Comparison of ENCODE assay signal across 25 cellular contexts in genomic region chr5:35041251-35041650, GRCh38. TPM values are rescaled to one million over a fixed set of nuclear protein-coding genes. Genes with fewer than 3 reads are reported as not detected.
DNase-seq lines count a peak whose midpoint lies in the region; ATAC-seq and TF ChIP-seq lines count a peak whose summit lies in the region.
"Had no signal": no experiment of that assay in that cellular context is flagged by ENCODE, and none has a peak within 500 bp of the region (broad histone marks: within the 10 kb centered on the region; RNA-seq: fewer than 3 reads in every experiment).

No MANE protein-coding gene starts in this region.

- H3K27me3 ChIP-seq in GM23248 (replicated peaks; ENCODE audit: insufficient read depth): no peaks in the 10 kb centered on the region
- H3K27me3 ChIP-seq in foreskin keratinocyte: peaks cover 10% of the 10 kb centered on the region
- H3K27me3 ChIP-seq: Peyer's patch had no signal

- H3K27ac Mint-ChIP-seq in activated CD4-positive, alpha-beta T cell treated with anti-CD3 and anti-CD28 coated beads for 36 hours: no peak overlapping the region
- H3K27ac Mint-ChIP-seq: CD8-positive, alpha-beta T cell; T-cell had no signal

- H2AFZ ChIP-seq in GM23248: peak overlapping the region; percentile 54

- peaks cover 17% of the 10 kb centered on the region for H3F3A ChIP-seq in GM23248 (ENCODE audit: insufficient read depth)

- no peaks in the 10 kb centered on the region for H3K9me2 ChIP-seq in GM23248 (ENCODE audit: insufficient read depth)

- H3K36me3 ChIP-seq in GM23248 (ENCODE audit: low read depth): no peaks in the 10 kb centered on the region
- H3K36me3 ChIP-seq: Peyer's patch, SJCRH30 had no signal

- in situ Hi-C loops in GM23248 (cut with MboI): no loop called here
- in situ Hi-C loops in astrocyte of the spinal cord (cut with HindIII; ENCODE audit: low sequenced_read_pairs): no loop called here

- H3K9me3 Mint-ChIP-seq in activated CD4-positive, alpha-beta T cell treated with anti-CD3 and anti-CD28 coated beads for 36 hours (ENCODE audit: low read depth): no peaks in the 10 kb centered on the region
- H3K9me3 Mint-ChIP-seq: CD8-positive, alpha-beta T cell; T-cell had no signal

- H3K4me2 ChIP-seq in GM23248 (ENCODE audit: unreplicated experiment): peak overlapping the region; percentile 8
- H3K4me2 ChIP-seq: KMS-11 had no signal

- H4K20me1 ChIP-seq in GM23248 (ENCODE audit: insufficient read depth): no peaks in the 10 kb centered on the region

- H3K36me3 Mint-ChIP-seq in activated CD4-positive, alpha-beta T cell treated with anti-CD3 and anti-CD28 coated beads for 36 hours (ENCODE audit: low read depth): no peaks in the 10 kb centered on the region
- H3K36me3 Mint-ChIP-seq: CD8-positive, alpha-beta T cell; T-cell had no signal

- H3K4me3 ChIP-seq in GM23248 (no peak overlapping the region), astrocyte of the spinal cord (ENCODE audit: low read depth, low read length) (no peak overlapping the region), fibroblast of the aortic adventitia (ENCODE audit: low read depth, low read length) (no peak overlapping the region)
- H3K4me3 ChIP-seq: Peyer's patch, SJCRH30 had no signal

- no peaks in the 10 kb centered on the region for H3K9me3 ChIP-seq in GM23248 (ENCODE audit: low read depth)
- H3K9me3 ChIP-seq: Peyer's patch, SJCRH30 had no signal

- peaks cover 23% of the 10 kb centered on the region for H3K4me1 ChIP-seq in GM23248 (ENCODE audit: insufficient read depth)
- H3K4me1 ChIP-seq in foreskin keratinocyte: no peaks in the 10 kb centered on the region
- H3K4me1 ChIP-seq: Peyer's patch, SJCRH30 had no signal

- DNase-seq in GM23248 (peak; percentile 66), astrocyte of the spinal cord (ENCODE audit: low read depth, low spot score) (peak; percentile 31), fibroblast of the aortic adventitia (ENCODE audit: low read depth) (peak; percentile 88), foreskin keratinocyte (no peak), NCI-H2107 treated with DMSO at 0.1 percent for 48 hours (lab: John Stamatoyannopoulos, UW; ENCODE audit: unreplicated experiment) (no peak), NCI-H1105 (lab: John Stamatoyannopoulos, UW) (no peak)
- no peak for DNase-seq in activated CD4-positive, alpha-beta T cell treated with anti-CD3 and anti-CD28 coated beads for 36 hours
- DNase-seq: AML-193; C1 segment of cervical spinal cord; CD8-positive, alpha-beta T cell; DMS153; NCI-H1092 treated with DMSO at 0.1 percent for 48 hours; NCI-H146; NCI-H2029; NCI-H524 treated with DMSO at 0.1 percent for 48 hours; NCI-H82; Peyer's patch; SJCRH30; T-cell had no signal

- intact Hi-C loops in activated CD4-positive, alpha-beta T cell treated with anti-CD3 and anti-CD28 coated beads for 36 hours (cut with DNase I, micrococcal nuclease): no loop called here

- ATAC-seq in activated CD4-positive, alpha-beta T cell treated with anti-CD3 and anti-CD28 coated beads for 36 hours: no peak
- ATAC-seq in foreskin keratinocyte: no peak
- ATAC-seq: CD8-positive, alpha-beta T cell; HepG2; T-cell had no signal

- 17 to 20% methylated on average over 3 of the region's 3 CpGs for WGBS in GM23248 (ENCODE audit: low coverage in 1 of 2, low lambda C conversion rate in 2 of 2, missing lambda C conversion rate in 2 of 2), 2 experiments

- H3K27ac ChIP-seq in GM23248 (no peak overlapping the region), foreskin keratinocyte (no peak overlapping the region)
- H3K27ac ChIP-seq: HL-60, KMS-11, Peyer's patch, SJCRH30 had no signal

- H3K79me2 ChIP-seq in GM23248 (ENCODE audit: insufficient read depth): no peaks in the 10 kb centered on the region

- POLR2A ChIA-PET in activated CD4-positive, alpha-beta T cell treated with anti-CD3 and anti-CD28 coated beads for 36 hours (lab: Charles Lee): no interaction called here

- TF ChIP-seq CTCF in astrocyte of the spinal cord (IDR thresholded peaks at IDR 0.05; ENCODE audit: low read depth, low read length) (no peak), fibroblast of the aortic adventitia (IDR thresholded peaks at IDR 0.05; ENCODE audit: insufficient read depth, low read length) (no peak), foreskin keratinocyte (conservative IDR thresholded peaks at IDR 0.05) (no peak)

- H3K27me3 Mint-ChIP-seq in activated CD4-positive, alpha-beta T cell treated with anti-CD3 and anti-CD28 coated beads for 36 hours: peaks cover 34% of the 10 kb centered on the region

- H3K4me1 Mint-ChIP-seq in activated CD4-positive, alpha-beta T cell treated with anti-CD3 and anti-CD28 coated beads for 36 hours: no peaks in the 10 kb centered on the region
- H3K4me1 Mint-ChIP-seq: T-cell had no signal

- CTCF ChIA-PET in activated CD4-positive, alpha-beta T cell treated with anti-CD3 and anti-CD28 coated beads for 36 hours (lab: Charles Lee): interaction anchor here (0.9 to 1.1 kb wide), 2 partner anchors 13 to 38 kb away, joined by 3 read pairs; no protein-coding TSS in a partner anchor

- no peak overlapping the region for H3K4me3 Mint-ChIP-seq in activated CD4-positive, alpha-beta T cell treated with anti-CD3 and anti-CD28 coated beads for 36 hours
- H3K4me3 Mint-ChIP-seq: CD8-positive, alpha-beta T cell; T-cell had no signal

- no peak overlapping the region for H3K9ac ChIP-seq in GM23248
- H3K9ac ChIP-seq: KMS-11 had no signal

RNA-seq across cellular contexts. Expression of gene AGXT2, which starts 6.5 kb away (rescaled TPM):
- total RNA-seq in GM23248 (2014; rRNA removed; shearing (Covaris generic)): not detected in 2 replicates
- polyA plus RNA-seq in GM23248 (2016; fragmentation: Nextera tagmentation; extraction: Ambion mirVana) (not detected in 2 replicates), foreskin keratinocyte (not detected in 2 replicates)
- total RNA-seq in fibroblast of the aortic adventitia (ENCODE audit: low replicate concordance) (not detected in 2 replicates), foreskin keratinocyte (not detected in 2 replicates)
- total RNA-seq in activated CD4-positive, alpha-beta T cell treated with anti-CD3 and anti-CD28 coated beads for 36 hours: not detected
- total RNA-seq: A673; CD8-positive, alpha-beta T cell; Daoy; HT-29; SJCRH30; T-cell had no signal

Comparison
In these comparisons a context has a peak if more than half of its experiments do, and no peak if none do; other contexts are left out.
1. DNase-seq: peak in GM23248 (single experiment), astrocyte of the spinal cord (single experiment) and fibroblast of the aortic adventitia (single experiment); none in activated CD4-positive, alpha-beta T cell treated with anti-CD3 and anti-CD28 coated beads for 36 hours (single experiment), foreskin keratinocyte (0 of 2), NCI-H2107 treated with DMSO at 0.1 percent for 48 hours (single experiment) and NCI-H1105 (single experiment).